In the genomic region with DNA sequence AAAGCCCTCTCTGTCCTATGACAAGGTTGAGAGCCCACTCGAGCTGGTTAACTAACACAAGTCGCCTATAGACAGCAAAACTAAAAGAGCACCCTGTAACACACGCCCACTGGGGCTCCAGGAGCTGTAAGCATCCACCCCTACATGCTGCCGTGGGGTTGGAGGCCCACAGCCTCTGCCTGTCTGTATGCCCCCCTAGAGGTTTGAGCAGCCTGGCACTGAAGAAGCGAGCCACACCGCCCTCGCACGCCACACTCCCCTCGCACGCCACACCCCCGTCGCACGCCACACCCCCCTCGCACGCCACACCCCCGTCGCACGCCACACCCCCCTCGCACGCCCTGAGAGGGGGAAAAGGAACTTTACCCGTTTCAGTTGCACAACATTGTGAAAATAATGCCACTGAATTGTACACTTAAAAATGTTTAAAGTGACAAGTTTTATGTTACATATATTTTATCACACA, we compare ENCODE assay signal across 8 cellular contexts. TPM values are rescaled to one million over a fixed set of nuclear protein-coding genes. Genes with fewer than 3 reads are reported as not detected.
DNase-seq lines count a peak whose midpoint lies in the region; ATAC-seq, FAIRE-seq and TF ChIP-seq lines count a peak whose summit lies in the region.

No MANE protein-coding gene starts in this region.

- H3K27me3 Mint-ChIP-seq in activated CD4-positive, alpha-beta T cell treated with anti-CD3 and anti-CD28 coated beads for 36 hours, result peaks cover 5% of the 10 kb centered on the region

- no peak overlapping the region for H2AFZ ChIP-seq in HepG2 (ENCODE audit: low read length)

- TF ChIP-seq POLR2A in HepG2 (IDR thresholded peaks at IDR 0.05; ENCODE audit: insufficient read depth in 1 of 2, low read depth in 2 of 2, low read length in 2 of 2), result no peak; a peak in 1 of 4 replicates

- H3K4me1 Mint-ChIP-seq in activated CD4-positive, alpha-beta T cell treated with anti-CD3 and anti-CD28 coated beads for 36 hours, result peaks cover 5% of the 10 kb centered on the region

- H3K27me3 ChIP-seq in colonic mucosa, result no peaks in the 10 kb centered on the region
- peaks cover 0 to 6% of the 10 kb centered on the region in 2 experiments; a peak in 3 of 5 replicates for H3K27me3 ChIP-seq in HepG2 (ENCODE audit: control insufficient read depth in 1 of 2, insufficient read depth in 2 of 2, low read length in 2 of 2)

- no peak for FAIRE-seq in HepG2 (lab: Jason Lieb, UNC)

- WGBS in HepG2 (ENCODE audit: low lambda C conversion rate), result 3% methylated on average over 10 of the region's 21 CpGs

- peak; percentile 86 for DNase-seq in CD1c-positive myeloid dendritic cell (ENCODE audit: extremely low spot score)
- DNase-seq in H4 (ENCODE audit: low spot score), result peak; percentile 50
- DNase-seq in NCI-H2171 (lab: John Stamatoyannopoulos, UW), result peak; percentile 78
- peak; percentile 84 for DNase-seq in activated CD4-positive, alpha-beta T cell treated with anti-CD3 and anti-CD28 coated beads for 36 hours
- peak; percentile 81 for DNase-seq in colonic mucosa
- peak; percentile 45 for DNase-seq in HepG2 (ENCODE audit: low spot score)
- DNase-seq in stimulated activated CD4-positive, alpha-beta T cell treated with anti-CD3 and anti-CD28 coated beads, TNF-alpha, amount 100 ng/mL, for 1 hour (ENCODE audit: low read depth in 3 of 3, low spot score in 1 of 3), result peak; percentile 38 to 73 (median 59)
- no peak for DNase-seq in NCI-H187 treated with DMSO at 0.1 percent for 48 hours (lab: John Stamatoyannopoulos, UW)

- no peaks in the 10 kb centered on the region for H4K20me1 ChIP-seq in HepG2 (ENCODE audit: insufficient read depth, low read length)

- H3K79me2 ChIP-seq in HepG2 (ENCODE audit: insufficient read depth, low read length), result no peaks in the 10 kb centered on the region

- H3K9me3 ChIP-seq in colonic mucosa (no peaks in the 10 kb centered on the region), HepG2 (ENCODE audit: low read length) (no peaks in the 10 kb centered on the region)

- H3K9ac ChIP-seq in colonic mucosa (ENCODE audit: low read depth in 2 of 2, low read length in 2 of 2), result peak overlapping the region; percentile 47 to 51
- peak overlapping the region; percentile 45; the same call in 1 of the 2 replicates for H3K9ac ChIP-seq in HepG2 (ENCODE audit: insufficient read depth, low read depth, low read length)

- TF ChIP-seq EP300 in HepG2 (IDR thresholded peaks at IDR 0.05; ENCODE audit: low read depth in 2 of 2, low read length in 2 of 2) (no peak), HepG2 (CRISPR knock-in tag; IDR thresholded peaks at IDR 0.05; ENCODE audit: borderline replicate concordance) (no peak)

- peak; percentile 98 for ATAC-seq in activated CD4-positive, alpha-beta T cell treated with anti-CD3 and anti-CD28 coated beads for 36 hours
- ATAC-seq in HepG2, result peak; percentile 96

- H3K9me3 Mint-ChIP-seq in activated CD4-positive, alpha-beta T cell treated with anti-CD3 and anti-CD28 coated beads for 36 hours (ENCODE audit: low read depth), result no peaks in the 10 kb centered on the region

- H3K4me3 ChIP-seq in colonic mucosa (peak overlapping the region; percentile 22), HepG2 (replicated peaks in 1 of 3; ENCODE audit: insufficient read depth in 1 of 3, low read depth in 2 of 3, low read length in 3 of 3) (peak overlapping the region; percentile 47 to 71 (median 71))

- H3K4me1 ChIP-seq in colonic mucosa, result no peaks in the 10 kb centered on the region
- peaks cover 22% of the 10 kb centered on the region for H3K4me1 ChIP-seq in HepG2 (ENCODE audit: insufficient read depth, low read length)

- H3K4me3 Mint-ChIP-seq in activated CD4-positive, alpha-beta T cell treated with anti-CD3 and anti-CD28 coated beads for 36 hours, result peak overlapping the region; percentile 45

- no TSS peak for BruUV-seq in HepG2 (replicated peaks; lab: Mats Ljungman, UMichigan)

- H3K36me3 ChIP-seq in colonic mucosa, result no peaks in the 10 kb centered on the region
- H3K36me3 ChIP-seq in HepG2 (replicated peaks in 1 of 2; ENCODE audit: control insufficient read depth in 1 of 2, insufficient read depth in 2 of 2, low read length in 2 of 2), result no peaks in the 10 kb centered on the region

- intact Hi-C loops in activated CD4-positive, alpha-beta T cell treated with anti-CD3 and anti-CD28 coated beads for 36 hours (cut with DNase I, micrococcal nuclease), result loop anchor here (1.0 kb wide), 4 partner anchors 13 to 354 kb away; a partner anchor contains a TSS
- intact Hi-C loops in colonic mucosa (cut with DNase I), result no loop called here
- intact Hi-C loops in HepG2 (cut with micrococcal nuclease; ENCODE audit: unreplicated experiment), result no loop called here

- peak overlapping the region; percentile 95 for H3K4me2 ChIP-seq in HepG2 (ENCODE audit: low read depth, low read length)

- CTCF ChIA-PET in activated CD4-positive, alpha-beta T cell treated with anti-CD3 and anti-CD28 coated beads for 36 hours (lab: Charles Lee), result interaction anchor here (0.6 to 1.4 kb wide), 5 partner anchors 10 to 312 kb away, joined by 3 to 6 read pairs (median 5); no protein-coding TSS in a partner anchor
- CTCF ChIA-PET in HepG2 (lab: Yijun Ruan, JAX; ENCODE audit: low intra/inter-chr PET ratio, low total read pairs), result no interaction called here

- no peaks in the 10 kb centered on the region for H3K36me3 Mint-ChIP-seq in activated CD4-positive, alpha-beta T cell treated with anti-CD3 and anti-CD28 coated beads for 36 hours (ENCODE audit: low read depth)

- POLR2A ChIA-PET in activated CD4-positive, alpha-beta T cell treated with anti-CD3 and anti-CD28 coated beads for 36 hours (lab: Charles Lee), result interaction anchor here (0.6 kb wide), 1 partner anchor 703 kb away, joined by 4 read pairs; no protein-coding TSS in a partner anchor
- POLR2A ChIA-PET in HepG2 (lab: Yijun Ruan, JAX), result interaction anchor here (0.7 to 2.5 kb wide), 2 partner anchors 9 to 13 kb away, joined by 3 to 12 read pairs; a partner anchor contains a TSS

- H3K27ac ChIP-seq in colonic mucosa (no peak overlapping the region), HepG2 (ENCODE audit: extremely low read length, insufficient read depth, low read length) (no peak overlapping the region)

- no peak overlapping the region for H3K27ac Mint-ChIP-seq in activated CD4-positive, alpha-beta T cell treated with anti-CD3 and anti-CD28 coated beads for 36 hours

- no peak for TF ChIP-seq RAD21 in HepG2 (CRISPR knock-in tag; IDR thresholded peaks at IDR 0.05)

- in situ Hi-C loops in HepG2 (cut with HindIII; ENCODE audit: extremely low pct_ligation_motif_present, low pct_unique_long_range_greater_than_20kb), result no loop called here

- TF ChIP-seq CTCF in colonic mucosa (IDR thresholded peaks at IDR 0.05), result no peak
- 0 out of 2 replicates have a peak, but pooled peaks have one; percentile 6 for TF ChIP-seq CTCF in HepG2 (CRISPR knock-in tag; IDR thresholded peaks at IDR 0.05)

RNA-seq across cellular contexts. Expression of a gene that starts 13.2 kb away (rescaled TPM):
- total RNA-seq in H4 (2014; rRNA removed; shearing (Covaris generic)), result 34.0 and 34.5 TPM in 2 replicates
- total RNA-seq in activated CD4-positive, alpha-beta T cell treated with anti-CD3 and anti-CD28 coated beads for 36 hours, result 10 to 100 TPM; 31.9 to 46.0 TPM
- total RNA-seq in colonic mucosa (100 to 1,000 TPM in 1 of 2 donors, 10 to 100 TPM in 1; 66.2 to 110 TPM), HepG2 (2016; rRNA removed; fragmentation: Illumina TruSeq; extraction: Trizol) (21.3 and 30.0 TPM in 2 replicates)
- 6.9 and 9.1 TPM in 2 replicates for total RNA-seq in HepG2 (2016; cell fraction: cytosol; rRNA removed; fragmentation: Illumina TruSeq; extraction: Trizol; ENCODE audit: low read depth)
- 23.5 and 29.4 TPM in 2 replicates for total RNA-seq in HepG2 (2016; cell fraction: insoluble cytoplasmic fraction; rRNA removed; fragmentation: Illumina TruSeq; extraction: Trizol)
- 8.9 and 9.2 TPM in 2 replicates for total RNA-seq in HepG2 (2016; cell fraction: membrane; rRNA removed; fragmentation: Illumina TruSeq; extraction: Trizol)
- 10.0 and 12.6 TPM in 2 replicates for total RNA-seq in HepG2 (2016; cell fraction: nucleus; rRNA removed; fragmentation: Illumina TruSeq; extraction: Trizol)
- polyA plus RNA-seq in HepG2 (2011; rRNA removed), result 41.4 and 48.7 TPM in 2 replicates
- polyA plus RNA-seq in HepG2 (2011; cell fraction: cytosol; rRNA removed), result 48.8 and 53.2 TPM in 2 replicates
- 21.0 and 23.2 TPM in 2 replicates for polyA plus RNA-seq in HepG2 (2011; cell fraction: nucleus; rRNA removed)
- 38.1 and 41.7 TPM in 2 replicates for polyA plus RNA-seq in HepG2 (2012)
- polyA plus RNA-seq in HepG2 (2016; cell fraction: cytosol; fragmentation: Illumina TruSeq; extraction: Trizol; ENCODE audit: low read depth), result 3.6 and 4.1 TPM in 2 replicates
- polyA plus RNA-seq in HepG2 (2016; cell fraction: insoluble cytoplasmic fraction; fragmentation: Illumina TruSeq; extraction: Trizol; ENCODE audit: low read depth), result 24.4 and 26.5 TPM in 2 replicates
- 5.5 and 6.2 TPM in 2 replicates for polyA plus RNA-seq in HepG2 (2016; cell fraction: membrane; fragmentation: Illumina TruSeq; extraction: Trizol; ENCODE audit: low read depth)
- 15.9 and 18.0 TPM in 2 replicates for polyA plus RNA-seq in HepG2 (2016; cell fraction: nucleus; fragmentation: Illumina TruSeq; extraction: Trizol; ENCODE audit: insufficient read depth, low read depth)
- polyA minus RNA-seq in HepG2 (2011; rRNA and poly(A)+ RNA removed; ENCODE audit: low replicate concordance), result 10.6 and 40.6 TPM in 2 replicates
- 14.9 and 18.3 TPM in 2 replicates for polyA minus RNA-seq in HepG2 (2011; cell fraction: cytosol; rRNA and poly(A)+ RNA removed)
- 16.9 and 25.7 TPM in 2 replicates for polyA minus RNA-seq in HepG2 (2011; cell fraction: nucleus; rRNA and poly(A)+ RNA removed)

RNA-seq across cellular contexts. Expression of a gene that starts 29.7 kb away (rescaled TPM):
- 75.9 and 90.5 TPM in 2 replicates for total RNA-seq in H4 (2014; rRNA removed; shearing (Covaris generic))
- 1 to 10 TPM; 4.2 to 4.5 TPM for total RNA-seq in activated CD4-positive, alpha-beta T cell treated with anti-CD3 and anti-CD28 coated beads for 36 hours
- total RNA-seq in colonic mucosa, result 100 to 1,000 TPM in 1 of 2 donors, 10 to 100 TPM in 1; 70.1 to 165 TPM
- total RNA-seq in HepG2 (2016; rRNA removed; fragmentation: Illumina TruSeq; extraction: Trizol), result 14.9 and 33.6 TPM in 2 replicates
- 3.6 and 4.5 TPM in 2 replicates for total RNA-seq in HepG2 (2016; cell fraction: cytosol; rRNA removed; fragmentation: Illumina TruSeq; extraction: Trizol; ENCODE audit: low read depth)
- total RNA-seq in HepG2 (2016; cell fraction: insoluble cytoplasmic fraction; rRNA removed; fragmentation: Illumina TruSeq; extraction: Trizol), result 14.5 and 33.2 TPM in 2 replicates
- total RNA-seq in HepG2 (2016; cell fraction: membrane; rRNA removed; fragmentation: Illumina TruSeq; extraction: Trizol), result 8.3 and 9.4 TPM in 2 replicates
- total RNA-seq in HepG2 (2016; cell fraction: nucleus; rRNA removed; fragmentation: Illumina TruSeq; extraction: Trizol), result 27.1 and 30.8 TPM in 2 replicates
- 29.9 and 32.7 TPM in 2 replicates for polyA plus RNA-seq in HepG2 (2011; rRNA removed)
- 21.5 and 32.7 TPM in 2 replicates for polyA plus RNA-seq in HepG2 (2011; cell fraction: cytosol; rRNA removed)
- 9.5 and 11.1 TPM in 2 replicates for polyA plus RNA-seq in HepG2 (2011; cell fraction: nucleus; rRNA removed)
- polyA plus RNA-seq in HepG2 (2012), result 22.8 and 24.3 TPM in 2 replicates
- 4.3 and 4.6 TPM in 2 replicates for polyA plus RNA-seq in HepG2 (2016; cell fraction: cytosol; fragmentation: Illumina TruSeq; extraction: Trizol; ENCODE audit: low read depth)
- 13.2 and 15.8 TPM in 2 replicates for polyA plus RNA-seq in HepG2 (2016; cell fraction: insoluble cytoplasmic fraction; fragmentation: Illumina TruSeq; extraction: Trizol; ENCODE audit: low read depth)
- polyA plus RNA-seq in HepG2 (2016; cell fraction: membrane; fragmentation: Illumina TruSeq; extraction: Trizol; ENCODE audit: low read depth), result 6.5 and 6.9 TPM in 2 replicates
- 38.2 and 40.8 TPM in 2 replicates for polyA plus RNA-seq in HepG2 (2016; cell fraction: nucleus; fragmentation: Illumina TruSeq; extraction: Trizol; ENCODE audit: insufficient read depth, low read depth)
- 4.1 and 14.1 TPM in 2 replicates for polyA minus RNA-seq in HepG2 (2011; rRNA and poly(A)+ RNA removed; ENCODE audit: low replicate concordance)
- 15.0 and 15.7 TPM in 2 replicates for polyA minus RNA-seq in HepG2 (2011; cell fraction: cytosol; rRNA and poly(A)+ RNA removed)
- polyA minus RNA-seq in HepG2 (2011; cell fraction: nucleus; rRNA and poly(A)+ RNA removed), result 5.7 and 9.0 TPM in 2 replicates

RNA-seq across cellular contexts. Expression of a gene that starts 37.9 kb away (rescaled TPM):
- 128 and 142 TPM in 2 replicates for total RNA-seq in H4 (2014; rRNA removed; shearing (Covaris generic))
- total RNA-seq in activated CD4-positive, alpha-beta T cell treated with anti-CD3 and anti-CD28 coated beads for 36 hours, result 10 to 100 TPM; 27.4 to 35.6 TPM
- total RNA-seq in colonic mucosa, result 100 to 1,000 TPM; 163 to 208 TPM
- total RNA-seq in HepG2 (2016; rRNA removed; fragmentation: Illumina TruSeq; extraction: Trizol), result 85.2 and 86.6 TPM in 2 replicates
- total RNA-seq in HepG2 (2016; cell fraction: cytosol; rRNA removed; fragmentation: Illumina TruSeq; extraction: Trizol; ENCODE audit: low read depth), result 19.0 and 24.8 TPM in 2 replicates
- total RNA-seq in HepG2 (2016; cell fraction: insoluble cytoplasmic fraction; rRNA removed; fragmentation: Illumina TruSeq; extraction: Trizol), result 88.8 and 91.0 TPM in 2 replicates
- 28.1 and 32.1 TPM in 2 replicates for total RNA-seq in HepG2 (2016; cell fraction: membrane; rRNA removed; fragmentation: Illumina TruSeq; extraction: Trizol)
- 43.6 and 54.4 TPM in 2 replicates for total RNA-seq in HepG2 (2016; cell fraction: nucleus; rRNA removed; fragmentation: Illumina TruSeq; extraction: Trizol)
- 88.4 and 99.0 TPM in 2 replicates for polyA plus RNA-seq in HepG2 (2011; rRNA removed)
- polyA plus RNA-seq in HepG2 (2011; cell fraction: cytosol; rRNA removed), result 95.8 and 105 TPM in 2 replicates
- 168 and 180 TPM in 2 replicates for polyA plus RNA-seq in HepG2 (2011; cell fraction: nucleus; rRNA removed)
- polyA plus RNA-seq in HepG2 (2012), result 46.4 and 46.8 TPM in 2 replicates
- 12.7 and 14.4 TPM in 2 replicates for polyA plus RNA-seq in HepG2 (2016; cell fraction: cytosol; fragmentation: Illumina TruSeq; extraction: Trizol; ENCODE audit: low read depth)
- polyA plus RNA-seq in HepG2 (2016; cell fraction: insoluble cytoplasmic fraction; fragmentation: Illumina TruSeq; extraction: Trizol; ENCODE audit: low read depth), result 75.6 and 81.5 TPM in 2 replicates
- 19.5 and 21.9 TPM in 2 replicates for polyA plus RNA-seq in HepG2 (2016; cell fraction: membrane; fragmentation: Illumina TruSeq; extraction: Trizol; ENCODE audit: low read depth)
- polyA plus RNA-seq in HepG2 (2016; cell fraction: nucleus; fragmentation: Illumina TruSeq; extraction: Trizol; ENCODE audit: insufficient read depth, low read depth), result 96.1 and 107 TPM in 2 replicates
- 60.0 and 64.5 TPM in 2 replicates for polyA minus RNA-seq in HepG2 (2011; rRNA and poly(A)+ RNA removed; ENCODE audit: low replicate concordance)
- polyA minus RNA-seq in HepG2 (2011; cell fraction: cytosol; rRNA and poly(A)+ RNA removed), result 19.9 and 28.0 TPM in 2 replicates
- polyA minus RNA-seq in HepG2 (2011; cell fraction: nucleus; rRNA and poly(A)+ RNA removed), result 31.8 and 36.4 TPM in 2 replicates

RNA-seq across cellular contexts. Expression of a gene that starts 47.5 kb away (rescaled TPM):
- 35.4 and 36.2 TPM in 2 replicates for total RNA-seq in H4 (2014; rRNA removed; shearing (Covaris generic))
- 10 to 100 TPM; 55.0 to 64.8 TPM for total RNA-seq in activated CD4-positive, alpha-beta T cell treated with anti-CD3 and anti-CD28 coated beads for 36 hours
- total RNA-seq in colonic mucosa (10 to 100 TPM; 76.3 to 93.7 TPM), HepG2 (2016; rRNA removed; fragmentation: Illumina TruSeq; extraction: Trizol) (73.2 and 90.3 TPM in 2 replicates)
- 20.4 and 23.5 TPM in 2 replicates for total RNA-seq in HepG2 (2016; cell fraction: cytosol; rRNA removed; fragmentation: Illumina TruSeq; extraction: Trizol; ENCODE audit: low read depth)
- total RNA-seq in HepG2 (2016; cell fraction: insoluble cytoplasmic fraction; rRNA removed; fragmentation: Illumina TruSeq; extraction: Trizol), result 74.2 and 88.0 TPM in 2 replicates
- total RNA-seq in HepG2 (2016; cell fraction: membrane; rRNA removed; fragmentation: Illumina TruSeq; extraction: Trizol), result 42.0 and 50.1 TPM in 2 replicates
- total RNA-seq in HepG2 (2016; cell fraction: nucleus; rRNA removed; fragmentation: Illumina TruSeq; extraction: Trizol), result 32.9 and 38.9 TPM in 2 replicates
- 72.1 and 96.1 TPM in 2 replicates for polyA plus RNA-seq in HepG2 (2011; rRNA removed)
- 70.6 and 104 TPM in 2 replicates for polyA plus RNA-seq in HepG2 (2011; cell fraction: cytosol; rRNA removed)
- polyA plus RNA-seq in HepG2 (2011; cell fraction: nucleus; rRNA removed), result 134 and 140 TPM in 2 replicates
- polyA plus RNA-seq in HepG2 (2012), result 47.7 and 58.7 TPM in 2 replicates
- 28.9 and 30.0 TPM in 2 replicates for polyA plus RNA-seq in HepG2 (2016; cell fraction: cytosol; fragmentation: Illumina TruSeq; extraction: Trizol; ENCODE audit: low read depth)
- polyA plus RNA-seq in HepG2 (2016; cell fraction: insoluble cytoplasmic fraction; fragmentation: Illumina TruSeq; extraction: Trizol; ENCODE audit: low read depth), result 113 and 115 TPM in 2 replicates
- 43.7 and 45.0 TPM in 2 replicates for polyA plus RNA-seq in HepG2 (2016; cell fraction: membrane; fragmentation: Illumina TruSeq; extraction: Trizol; ENCODE audit: low read depth)
- 67.4 and 74.9 TPM in 2 replicates for polyA plus RNA-seq in HepG2 (2016; cell fraction: nucleus; fragmentation: Illumina TruSeq; extraction: Trizol; ENCODE audit: insufficient read depth, low read depth)
- polyA minus RNA-seq in HepG2 (2011; rRNA and poly(A)+ RNA removed; ENCODE audit: low replicate concordance), result 58.0 and 75.1 TPM in 2 replicates
- 39.7 and 48.1 TPM in 2 replicates for polyA minus RNA-seq in HepG2 (2011; cell fraction: cytosol; rRNA and poly(A)+ RNA removed)
- 17.4 and 26.0 TPM in 2 replicates for polyA minus RNA-seq in HepG2 (2011; cell fraction: nucleus; rRNA and poly(A)+ RNA removed)

Comparison
In these comparisons a context has a peak if more than half of its experiments do, and no peak if none do; other contexts are left out.
1. intact Hi-C loops: an anchor here in activated CD4-positive, alpha-beta T cell treated with anti-CD3 and anti-CD28 coated beads for 36 hours (1.0 kb wide); none called in colonic mucosa and HepG2.